In the genomic region with DNA sequence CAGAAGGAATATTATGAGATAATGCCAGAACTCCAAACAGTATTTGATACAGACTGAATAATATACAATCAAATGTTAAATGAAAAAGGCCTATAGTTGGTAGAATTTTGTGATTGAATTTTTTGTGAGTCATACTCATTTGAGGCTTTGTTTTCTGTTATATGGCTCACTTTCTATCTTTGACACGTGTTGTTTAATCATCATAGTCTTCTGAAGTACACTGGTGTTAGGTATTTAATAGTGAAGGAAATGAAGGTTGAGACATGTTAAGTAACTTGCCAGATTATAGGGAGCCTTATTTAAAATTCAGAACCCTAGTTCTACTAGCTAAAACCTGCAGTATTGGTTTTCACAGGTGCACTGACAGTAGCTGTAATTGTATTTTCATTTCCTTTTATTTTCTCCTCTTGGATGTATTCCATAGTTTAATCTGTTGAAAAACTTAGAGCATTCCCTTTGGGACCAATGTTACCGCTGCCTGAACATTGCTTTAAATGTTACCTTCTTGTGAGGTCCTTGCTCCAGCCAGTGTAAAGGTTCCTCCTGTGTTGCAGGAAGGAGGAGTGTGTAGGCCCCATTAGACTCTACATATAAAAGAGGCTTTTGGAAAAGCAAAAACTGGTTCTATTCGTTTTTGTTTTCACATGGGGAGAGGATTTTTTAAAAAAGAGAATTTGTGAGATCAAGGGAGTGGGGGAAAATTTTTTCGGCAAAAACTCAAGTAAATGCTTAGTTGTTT, we compare ENCODE assay signal across 18 cellular contexts.
"Had no signal": no experiment of that assay in that cellular context is flagged by ENCODE, and none has a peak within 500 bp of the region (broad histone marks: within the 10 kb centered on the region; RNA-seq: fewer than 3 reads in every experiment).

No MANE protein-coding gene starts in this region.

- H3K9me3 ChIP-seq: gastrocnemius medialis had no signal

- H3K4me3 ChIP-seq: gastrocnemius medialis, heart right ventricle had no signal

- H3K27ac ChIP-seq: gastrocnemius medialis had no signal

- DNase-seq: activated B cell treated with CpG ODN at 0.5 μM for 24 hours; activated CD4-positive, alpha-beta T cell treated with anti-CD3 and anti-CD28 coated beads for 48 hours; activated CD8-positive, alpha-beta memory T cell treated with anti-CD3 and anti-CD28 coated beads, Interleukin-2, amount 50 U/mL, for 48 hours; activated gamma-delta T cell; activated T-cell treated with anti-CD3 and anti-CD28 coated beads, Interleukin-2, amount 50 U/mL, for 72 hours; effector memory CD4-positive, alpha-beta T cell; gastrocnemius medialis; heart right ventricle; islet precursor cell; mesenchymal stem cell; natural killer cell; posterior cingulate gyrus; right cardiac atrium; small intestine; stimulated activated CD4-positive, alpha-beta T cell treated with anti-CD3 and anti-CD28 coated beads, Interleukin-4, amount 100 ng/mL, for 4 hours; stimulated activated CD8-positive, alpha-beta memory T cell treated with anti-CD3 and anti-CD28 coated beads, Interleukin-4, amount 100 ng/mL, for 48 hours; T-helper 2 cell had no signal

- ATAC-seq: activated naive CD4-positive, alpha-beta T cell treated with anti-CD3 and anti-CD28 coated beads, Interleukin-2, amount 50 U/mL, for 72 hours; activated T-cell treated with anti-CD3 and anti-CD28 coated beads, Interleukin-2, amount 50 U/mL, for 72 hours; gastrocnemius medialis; natural killer cell had no signal

- H3K27me3 ChIP-seq: gastrocnemius medialis, heart right ventricle had no signal

- FAIRE-seq: small intestine had no signal
